Comparison of ENCODE assay signal across 8 cellular contexts in genomic region chr19:13277104-13277809, GRCh38.
DNase-seq lines count a peak whose midpoint lies in the region; ATAC-seq and TF ChIP-seq lines count a peak whose summit lies in the region.

No MANE protein-coding gene starts in this region.

- TF ChIP-seq CTCF in WERI-Rb-1 (IDR thresholded peaks at IDR 0.05; ENCODE audit: low read depth, low read length) (peak; percentile 41; the same call in 1 of the 2 replicates), mammary epithelial cell (conservative IDR thresholded peaks at IDR 0.05 in 1 of 2, IDR thresholded peaks at IDR 0.05 in 1 of 2; ENCODE audit: extremely low read depth in 1 of 2, insufficient read depth in 1 of 2, low read depth in 1 of 2, low read length in 2 of 2) (peak; percentile 50 to 55), kidney epithelial cell (IDR thresholded peaks at IDR 0.05; ENCODE audit: insufficient read depth, low read length, poor library complexity, severe bottlenecking) (peak; percentile 38)

- CTCF ChIA-PET in mammary epithelial cell (lab: Charles Lee; ENCODE audit: low non-redundant PET), result interaction anchor here (0.7 kb wide), 2 partner anchors 162 to 298 kb away, joined by 3 read pairs; no protein-coding TSS in a partner anchor

- H3K4me1 ChIP-seq in BLaER1 (peaks cover 27% of the 10 kb centered on the region), mammary epithelial cell (ENCODE audit: insufficient read depth, low read length) (no peaks in the 10 kb centered on the region)

- peak overlapping the region; percentile 25 for H2AFZ ChIP-seq in mammary epithelial cell (ENCODE audit: low read depth, low read length)

- H3K27ac ChIP-seq in BLaER1, result peak overlapping the region; percentile 64
- no peak overlapping the region for H3K27ac ChIP-seq in WERI-Rb-1
- H3K27ac ChIP-seq in mammary epithelial cell (ENCODE audit: insufficient read depth, low read depth, low read length), result no peak overlapping the region

- peaks cover 9% of the 10 kb centered on the region for H3K9me3 ChIP-seq in BLaER1
- H3K9me3 ChIP-seq in WERI-Rb-1 (ENCODE audit: severe bottlenecking), result peaks cover 8% of the 10 kb centered on the region
- no peaks in the 10 kb centered on the region for H3K9me3 ChIP-seq in mammary epithelial cell (replicated peaks; ENCODE audit: insufficient read depth, low read length)

- H3K9ac ChIP-seq in BLaER1 (no peak overlapping the region), mammary epithelial cell (ENCODE audit: insufficient read depth, low read length) (no peak overlapping the region)

- WGBS in mammary epithelial cell (ENCODE audit: low coverage, missing lambda C conversion rate), result 46% methylated on average over 15 of the region's 17 CpGs

- dilution Hi-C loops in mammary epithelial cell (cut with HindIII; ENCODE audit: low sequenced_read_pairs), result no loop called here

- peak; percentile 61 for ATAC-seq in GM21381 (IDR thresholded peaks at IDR 0.05; ENCODE audit: unreplicated experiment)
- no peak for ATAC-seq in HG02870 (IDR thresholded peaks at IDR 0.05; ENCODE audit: unreplicated experiment)

- H3K27me3 ChIP-seq in BLaER1 (no peaks in the 10 kb centered on the region), WERI-Rb-1 (ENCODE audit: insufficient read depth, low read depth, severe bottlenecking) (peaks cover 33% of the 10 kb centered on the region), mammary epithelial cell (ENCODE audit: insufficient read depth, low read length) (no peaks in the 10 kb centered on the region), kidney epithelial cell (ENCODE audit: control insufficient read depth, insufficient read depth, low read length) (peaks cover 1% of the 10 kb centered on the region)

- H3K4me3 ChIP-seq in BLaER1 (peak overlapping the region; percentile 36; the same call in 1 of the 2 replicates), WERI-Rb-1 (ENCODE audit: low read depth, low read length) (no peak overlapping the region), mammary epithelial cell (replicated peaks in 1 of 3; ENCODE audit: insufficient read depth in 1 of 3, low read depth in 2 of 3, low read length in 3 of 3) (no peak overlapping the region), kidney epithelial cell (ENCODE audit: low read depth, low read length) (no peak overlapping the region)

- intact Hi-C loops in mammary epithelial cell (cut with micrococcal nuclease), result loop anchor here (1.0 to 5.0 kb wide), 5 partner anchors 89 to 441 kb away; no protein-coding TSS in a partner anchor

- H4K20me1 ChIP-seq in BLaER1 (no peaks in the 10 kb centered on the region), mammary epithelial cell (ENCODE audit: insufficient read depth, low read length) (no peaks in the 10 kb centered on the region)

- H3K79me2 ChIP-seq in mammary epithelial cell (ENCODE audit: insufficient read depth, low read length), result no peaks in the 10 kb centered on the region

- H3K4me2 ChIP-seq in BLaER1 (peak overlapping the region; percentile 81), mammary epithelial cell (ENCODE audit: insufficient read depth, low read depth, low read length) (no peak overlapping the region)

- in situ Hi-C loops in mammary epithelial cell (cut with MboI; ENCODE audit: low sequenced_read_pairs in 2 of 2), result loop anchor here (5.0 to 25.0 kb wide), 3 partner anchors 160 to 448 kb away; no protein-coding TSS in a partner anchor

- peaks cover 4% of the 10 kb centered on the region; the same call in 1 of the 2 replicates for H3K36me3 ChIP-seq in BLaER1
- no peaks in the 10 kb centered on the region for H3K36me3 ChIP-seq in WERI-Rb-1
- H3K36me3 ChIP-seq in mammary epithelial cell (ENCODE audit: insufficient read depth, low read length), result no peaks in the 10 kb centered on the region
- H3K36me3 ChIP-seq in kidney epithelial cell (ENCODE audit: control insufficient read depth, insufficient read depth, low read length), result no peaks in the 10 kb centered on the region

- BruUV-seq in mammary epithelial cell (replicated peaks; lab: Mats Ljungman, UMichigan), result no TSS peak

- DNase-seq in NCI-H2107 (lab: John Stamatoyannopoulos, UW) (peak; percentile 53), WERI-Rb-1 (peak; percentile 45), mammary epithelial cell (peak; percentile 63), kidney epithelial cell (ENCODE audit: low read depth) (peak; percentile 10)
- peak; percentile 63 to 67 for DNase-seq in stimulated activated CD4-positive, alpha-beta T cell treated with anti-CD3 and anti-CD28 coated beads, Interleukin-2, amount 100 ng/mL, for 48 hours

Comparison
In these comparisons a context has a peak if more than half of its experiments do, and no peak if none do; other contexts are left out.
1. DNase-seq: peak in every context shown above with its lines; median percentile 65 in stimulated activated CD4-positive, alpha-beta T cell treated with anti-CD3 and anti-CD28 coated beads, Interleukin-2, amount 100 ng/mL, for 48 hours; 63 in mammary epithelial cell; 53 in NCI-H2107; 45 in WERI-Rb-1; 10 in kidney epithelial cell.